In genomic region chr21:44818636-44819011, GRCh38 we compare ENCODE assay signal across 8 cellular contexts. TPM values are rescaled to one million over a fixed set of nuclear protein-coding genes. Genes with fewer than 3 reads are reported as not detected.
A peak's percentile ranks its signal among the peaks of the same experiment; 100 is the strongest.
DNase-seq lines count a peak whose midpoint lies in the region; TF ChIP-seq lines count a peak whose summit lies in the region.

No MANE protein-coding gene starts in this region.

- H3K4me3 ChIP-seq in lower leg skin (ENCODE audit: low read depth, poor library complexity, severe bottlenecking) = peak overlapping the region; percentile 55
- H3K4me3 ChIP-seq in thyroid gland (replicated peaks in 1 of 3) = peak overlapping the region; percentile 68 to 87 (median 76)

- H3K27me3 Mint-ChIP-seq in activated T-cell treated with anti-CD3 and anti-CD28 coated beads, Interleukin-2, amount 50 U/mL, for 24 hours = no peaks in the 10 kb centered on the region
- peaks cover 6% of the 10 kb centered on the region for H3K27me3 Mint-ChIP-seq in brain
- no peaks in the 10 kb centered on the region; the same call in 1 of the 2 replicates for H3K27me3 Mint-ChIP-seq in HFFc6 (ENCODE audit: insufficient read depth)

- H3K9me3 ChIP-seq in thyroid gland = no peaks in the 10 kb centered on the region

- no peak overlapping the region for H3K27ac Mint-ChIP-seq in activated T-cell treated with anti-CD3 and anti-CD28 coated beads, Interleukin-2, amount 50 U/mL, for 24 hours
- H3K27ac Mint-ChIP-seq in brain (no peak overlapping the region), HFFc6 (no peak overlapping the region)

- peaks cover 19 to 41% of the 10 kb centered on the region in 2 donors for H3K4me1 ChIP-seq in thyroid gland

- peaks cover 18% of the 10 kb centered on the region for H3K4me1 Mint-ChIP-seq in activated T-cell treated with anti-CD3 and anti-CD28 coated beads, Interleukin-2, amount 50 U/mL, for 24 hours (ENCODE audit: low read depth)
- H3K4me1 Mint-ChIP-seq in brain (peaks cover 15% of the 10 kb centered on the region), HFFc6 (ENCODE audit: low read depth) (peaks cover 34% of the 10 kb centered on the region)

- peak overlapping the region; percentile 67 for H3K4me3 Mint-ChIP-seq in activated T-cell treated with anti-CD3 and anti-CD28 coated beads, Interleukin-2, amount 50 U/mL, for 24 hours
- H3K4me3 Mint-ChIP-seq in brain = peak overlapping the region in 4 of 5 experiments; percentile 61 to 75 (median 71)
- H3K4me3 Mint-ChIP-seq in HFFc6 = no peak overlapping the region

- no peak for DNase-seq in activated T-cell treated with anti-CD3 and anti-CD28 coated beads, Interleukin-2, amount 50 U/mL, for 24 hours
- DNase-seq in activated T-cell treated with anti-CD3 and anti-CD28 coated beads for 4 hours (no peak), lower leg skin (ENCODE audit: low spot score in 2 of 2) (peak in 1 of 2 donors; percentile 89), thyroid gland (no peak), HFFc6 (no peak), globus pallidus (ENCODE audit: low spot score) (no peak), NCI-H748 treated with DMSO at 0.1 percent for 48 hours (lab: John Stamatoyannopoulos, UW) (no peak)

- 64 to 65% methylated on average over 17 to 37 of the region's 37 CpGs for WGBS in lower leg skin, 2 donors
- 93% methylated on average over 8 of the region's 37 CpGs; no CpG with 5 or more reads in 1 of the 2 donors for WGBS in thyroid gland, 2 donors

- peaks cover 16% of the 10 kb centered on the region for H3K9me3 Mint-ChIP-seq in activated T-cell treated with anti-CD3 and anti-CD28 coated beads, Interleukin-2, amount 50 U/mL, for 24 hours
- H3K9me3 Mint-ChIP-seq in brain = peaks cover 27 to 42% (median 32%) of the 10 kb centered on the region in 5 experiments
- peaks cover 20% of the 10 kb centered on the region for H3K9me3 Mint-ChIP-seq in HFFc6

- intact Hi-C loops in lower leg skin (cut with DNase I; ENCODE audit: low total_unique reads) (loop anchor here (10.0 kb wide), 1 partner anchor 56 kb away; the partner anchor contains the start of gene PTTG1IP), thyroid gland (cut with DNase I) (loop anchor here (5.0 to 10.0 kb wide), 2 partner anchors 49 to 116 kb away; no protein-coding TSS in a partner anchor)

- TF ChIP-seq CTCF in brain (conservative IDR thresholded peaks at IDR 0.05) (no peak), lower leg skin (IDR thresholded peaks at IDR 0.05) (no peak), thyroid gland (IDR thresholded peaks at IDR 0.05) (no peak), HFFc6 (IDR thresholded peaks at IDR 0.05) (no peak)

- no peak for TF ChIP-seq POLR2A in lower leg skin (IDR thresholded peaks at IDR 0.05)
- TF ChIP-seq POLR2A in thyroid gland (IDR thresholded peaks at IDR 0.05) = no peak

- H3K36me3 Mint-ChIP-seq in activated T-cell treated with anti-CD3 and anti-CD28 coated beads, Interleukin-2, amount 50 U/mL, for 24 hours (ENCODE audit: low read depth) = peaks cover 15% of the 10 kb centered on the region
- H3K36me3 Mint-ChIP-seq in brain = peaks cover 7% of the 10 kb centered on the region
- peaks cover 26% of the 10 kb centered on the region for H3K36me3 Mint-ChIP-seq in HFFc6 (ENCODE audit: low read depth)

- H3K36me3 ChIP-seq in thyroid gland = peaks cover 0 to 1% of the 10 kb centered on the region in 2 donors

- H3K27me3 ChIP-seq in thyroid gland = no peaks in the 10 kb centered on the region

- peak overlapping the region; percentile 71 to 86 (median 80) for H3K27ac ChIP-seq in thyroid gland

RNA-seq across cellular contexts. Expression of gene SUMO3, which starts 0.8 kb away (rescaled TPM):
- 149 TPM for polyA plus RNA-seq in brain (ENCODE audit: insufficient read depth, low read depth, low replicate concordance)
- total RNA-seq in lower leg skin (10 to 100 TPM; 35.6 to 52.6 (median 42.5) TPM), thyroid gland (100 to 1,000 TPM in 1 of 4 donors, 10 to 100 TPM in 3; 65.7 to 127 (median 87.8) TPM)
- total RNA-seq in HFFc6 (2021; fragmentation: NEBNext Ultra II Directional; extraction: Animal tissue kit (Norgen Biotek cat#: 25700)) = 100 to 1,000 TPM; 116 to 160 (median 147) TPM

RNA-seq across cellular contexts. Expression of gene UBE2G2, which starts 17.0 kb away (rescaled TPM):
- polyA plus RNA-seq in brain (ENCODE audit: insufficient read depth, low read depth, low replicate concordance) = 49.1 TPM
- total RNA-seq in lower leg skin (10 to 100 TPM; 37.2 to 61.8 (median 49.8) TPM), thyroid gland (100 to 1,000 TPM in 1 of 4 donors, 10 to 100 TPM in 3; 90.4 to 127 (median 95.3) TPM)
- 10 to 100 TPM; 53.5 to 73.3 (median 61.0) TPM for total RNA-seq in HFFc6 (2021; fragmentation: NEBNext Ultra II Directional; extraction: Animal tissue kit (Norgen Biotek cat#: 25700))

RNA-seq across cellular contexts. Expression of gene PTTG1IP, which starts 54.9 kb away (rescaled TPM):
- 335 TPM for polyA plus RNA-seq in brain (ENCODE audit: insufficient read depth, low read depth, low replicate concordance)
- total RNA-seq in lower leg skin (100 to 1,000 TPM; 110 to 193 (median 133) TPM), thyroid gland (100 to 1,000 TPM; 256 to 374 (median 309) TPM)
- total RNA-seq in HFFc6 (2021; fragmentation: NEBNext Ultra II Directional; extraction: Animal tissue kit (Norgen Biotek cat#: 25700)) = 100 to 1,000 TPM; 241 to 290 (median 277) TPM
